ENCODE assay signal across 33 cellular contexts in the genomic region with DNA sequence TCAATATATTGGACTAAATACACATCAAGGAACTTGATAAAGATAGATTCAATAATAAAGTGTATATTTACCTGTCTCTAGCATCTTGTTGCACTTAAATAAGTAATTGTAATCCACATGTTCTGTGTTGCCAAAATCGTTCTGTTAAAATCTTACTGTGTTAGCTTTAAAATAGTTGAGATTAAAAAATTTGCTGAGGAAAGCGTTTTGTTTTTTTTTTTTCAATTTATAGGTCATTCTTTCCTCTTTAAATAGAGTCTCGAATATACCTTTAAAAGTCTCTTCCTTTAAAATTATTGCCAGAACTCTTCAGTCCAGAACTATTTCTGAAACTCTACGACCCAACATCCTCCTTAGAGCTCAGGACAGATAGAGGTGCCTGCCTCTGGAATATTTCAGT.
"Had no signal": no experiment of that assay in that cellular context is flagged by ENCODE, and none has a peak within 500 bp of the region (broad histone marks: within the 10 kb centered on the region; RNA-seq: fewer than 3 reads in every experiment).

No MANE protein-coding gene starts in this region.

- H3K4me1 ChIP-seq: adrenal gland, body of pancreas, breast epithelium had no signal

- H3K4me3 ChIP-seq: adrenal gland, body of pancreas, breast epithelium had no signal

- H3K36me3 ChIP-seq: adrenal gland, brain microvascular endothelial cell, breast epithelium had no signal

- H3K27ac ChIP-seq: adrenal gland, body of pancreas, brain microvascular endothelial cell, breast epithelium, VCaP had no signal

- H3K9me3 ChIP-seq: adrenal gland, body of pancreas, breast epithelium had no signal

- H3K27me3 ChIP-seq: adrenal gland, body of pancreas, brain microvascular endothelial cell, breast epithelium had no signal

- FAIRE-seq: astrocyte, TTC549 had no signal

- ATAC-seq: activated CD8-positive, alpha-beta T cell treated with anti-CD3 and anti-CD28 coated beads for 36 hours; activated naive CD4-positive, alpha-beta T cell treated with anti-CD3 and anti-CD28 coated beads, Interleukin-2, amount 50 U/mL, for 72 hours; activated T-cell treated with anti-CD3 and anti-CD28 coated beads, Interleukin-2, amount 50 U/mL, for 4 hours; activated T-cell treated with anti-CD3 and anti-CD28 coated beads, Interleukin-2, amount 50 U/mL, for 72 hours; activated T-helper 17 cell treated with anti-CD3 and anti-CD28 coated beads, Interleukin-2, amount 50 U/mL, for 72 hours; body of pancreas had no signal

- DNase-seq: activated B cell treated with CpG ODN at 0.5 μM for 24 hours; activated CD4-positive, alpha-beta memory T cell treated with anti-CD3 and anti-CD28 coated beads for 36 hours; activated CD4-positive, alpha-beta T cell treated with anti-CD3 and anti-CD28 coated beads for 4 hours; activated CD4-positive, alpha-beta T cell treated with anti-CD3 and anti-CD28 coated beads, Interleukin-2, amount 10 ng/mL, durations not matched to agents 24 days and 14 days; activated CD4-positive, alpha-beta T cell treated with anti-CD3 and anti-CD28 coated beads, Interleukin-2, amount 50 U/mL, for 1 hour; activated CD4-positive, alpha-beta T cell treated with anti-CD3 and anti-CD28 coated beads, Interleukin-2, amount 50 U/mL, for 4 hours; activated CD4-positive, CD25-positive, alpha-beta regulatory T cell treated with anti-CD3 and anti-CD28 coated beads, Interleukin-2, amount 50 U/mL, for 72 hours; activated CD8-positive, alpha-beta memory T cell treated with anti-CD3 and anti-CD28 coated beads, Interleukin-2, amount 50 U/mL, for 4 hours; activated CD8-positive, alpha-beta T cell treated with anti-CD3 and anti-CD28 coated beads for 36 hours; activated effector memory CD4-positive, alpha-beta T cell treated with anti-CD3 and anti-CD28 coated beads, Interleukin-2, amount 50 U/mL, for 16 hours; activated gamma-delta T cell treated with Interleukin-2 at 50 U/mL for 16 hours; activated naive CD4-positive, alpha-beta T cell; activated naive CD4-positive, alpha-beta T cell treated with anti-CD3 and anti-CD28 coated beads for 36 hours; activated naive CD4-positive, alpha-beta T cell treated with anti-CD3 and anti-CD28 coated beads, Interleukin-2, amount 50 U/mL, for 16 hours; activated naive CD8-positive, alpha-beta T cell treated with anti-CD3 and anti-CD28 coated beads for 36 hours; activated T-cell treated with anti-CD3 and anti-CD28 coated beads for 4 hours; activated T-cell treated with anti-CD3 and anti-CD28 coated beads, Interleukin-2, amount 50 U/mL, for 1 hour; activated T-cell treated with anti-CD3 and anti-CD28 coated beads, Interleukin-2, amount 50 U/mL, for 4 hours; activated T-cell treated with anti-CD3 and anti-CD28 coated beads, Interleukin-2, amount 50 U/mL, for 72 hours; adrenal gland; amniotic stem cell; aorta; body of pancreas; brain microvascular endothelial cell; central memory CD4-positive, alpha-beta T cell; T-helper 2 cell; T-helper 9 cell had no signal
